In the genomic region with DNA sequence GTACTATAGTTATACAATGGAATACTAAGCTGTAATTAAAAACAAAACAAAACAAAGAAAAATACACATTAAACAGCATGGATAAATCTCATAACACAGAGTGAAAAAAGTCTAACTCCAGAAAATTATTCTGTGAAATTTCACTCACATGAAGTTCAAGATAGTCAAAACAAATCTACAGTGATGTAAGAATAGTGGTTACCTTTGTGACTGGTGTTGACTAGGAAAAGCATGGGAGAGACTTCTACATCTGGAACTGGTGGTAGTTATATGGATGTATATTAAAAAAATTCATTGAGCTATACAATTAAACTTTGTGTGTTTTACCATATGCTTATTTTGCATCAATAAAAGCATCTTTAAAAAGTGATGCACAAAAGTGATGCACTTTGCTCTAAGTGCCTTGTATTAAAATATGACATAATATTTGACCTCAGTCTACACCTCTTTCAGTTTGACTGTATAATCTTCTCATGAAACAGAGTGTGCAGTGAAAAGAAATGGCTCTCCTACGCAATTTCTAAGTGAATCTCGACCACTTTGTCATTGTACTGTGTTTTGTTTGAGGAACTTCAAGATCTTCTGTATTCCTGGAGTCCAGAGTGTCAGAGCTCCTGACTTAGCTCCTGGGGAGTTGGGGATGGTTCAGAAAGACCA, we compare ENCODE assay signal across 13 cellular contexts. TPM values are rescaled to one million over a fixed set of nuclear protein-coding genes. Genes with fewer than 3 reads are reported as not detected.
DNase-seq lines count a peak whose midpoint lies in the region; ATAC-seq and TF ChIP-seq lines count a peak whose summit lies in the region.
"Had no signal": no experiment of that assay in that cellular context is flagged by ENCODE, and none has a peak within 500 bp of the region (broad histone marks: within the 10 kb centered on the region; RNA-seq: fewer than 3 reads in every experiment).

No MANE protein-coding gene starts in this region.

- intact Hi-C loops in gastrocnemius medialis (cut with DNase I; ENCODE audit: low total_unique reads) (no loop called here), mucosa of descending colon (cut with DNase I, micrococcal nuclease) (no loop called here), OCI-LY7 (cut with micrococcal nuclease; ENCODE audit: unreplicated experiment) (no loop called here)

- CTCF ChIA-PET in OCI-LY7 (lab: Charles Lee; ENCODE audit: unreplicated experiment), result no interaction called here

- H3K36me3 Mint-ChIP-seq in activated naive CD4-positive, alpha-beta T cell treated with anti-CD3 and anti-CD28 coated beads, Interleukin-2, amount 50 U/mL, for 24 hours, result peaks cover 40% of the 10 kb centered on the region

- no peaks in the 10 kb centered on the region for H4K20me1 ChIP-seq in OCI-LY7 (ENCODE audit: insufficient read depth, low read length)

- H3K36me3 ChIP-seq in gastrocnemius medialis (no peaks in the 10 kb centered on the region), mucosa of descending colon (ENCODE audit: low read depth) (no peaks in the 10 kb centered on the region), OCI-LY7 (ENCODE audit: insufficient read depth, low read length) (no peaks in the 10 kb centered on the region)
- H3K36me3 ChIP-seq: esophagus muscularis mucosa had no signal

- no peaks in the 10 kb centered on the region for H3K79me2 ChIP-seq in OCI-LY7 (ENCODE audit: insufficient read depth, low read depth, low read length)
- H3K79me2 ChIP-seq: hepatocyte had no signal

- H3K27me3 Mint-ChIP-seq in activated naive CD4-positive, alpha-beta T cell treated with anti-CD3 and anti-CD28 coated beads, Interleukin-2, amount 50 U/mL, for 24 hours, result no peaks in the 10 kb centered on the region

- DNase-seq in activated naive CD4-positive, alpha-beta T cell treated with Interleukin-2 at 50 U/mL for 16 hours, result no peak
- no peak for DNase-seq in gastrocnemius medialis
- DNase-seq in mucosa of descending colon, result no peak
- DNase-seq in RKO (ENCODE audit: low spot score), result no peak
- no peak for DNase-seq in OCI-LY7 (ENCODE audit: low spot score)
- DNase-seq: left colon had no signal

- no peaks in the 10 kb centered on the region for H3K9me3 ChIP-seq in gastrocnemius medialis
- no peaks in the 10 kb centered on the region for H3K9me3 ChIP-seq in mucosa of descending colon
- H3K9me3 ChIP-seq in OCI-LY7 (ENCODE audit: low read length), result no peaks in the 10 kb centered on the region
- H3K9me3 ChIP-seq: esophagus muscularis mucosa had no signal

- in situ Hi-C loops in gastrocnemius medialis (cut with MboI; ENCODE audit: low sequenced_read_pairs in 4 of 4), result no loop called here

- TF ChIP-seq CTCF in gastrocnemius medialis (IDR thresholded peaks at IDR 0.05 in 4 of 5, conservative IDR thresholded peaks at IDR 0.05 in 1 of 5) (no peak), mucosa of descending colon (IDR thresholded peaks at IDR 0.05) (no peak), OCI-LY7 (conservative IDR thresholded peaks at IDR 0.05; ENCODE audit: low read length) (no peak)

- no TSS peak for BruUV-seq in OCI-LY7 (replicated peaks; lab: Mats Ljungman, UMichigan)

- no peaks in the 10 kb centered on the region for H3K9me3 Mint-ChIP-seq in activated naive CD4-positive, alpha-beta T cell treated with anti-CD3 and anti-CD28 coated beads, Interleukin-2, amount 50 U/mL, for 24 hours

- peak overlapping the region; percentile 12 for H3K4me3 Mint-ChIP-seq in activated naive CD4-positive, alpha-beta T cell treated with anti-CD3 and anti-CD28 coated beads, Interleukin-2, amount 50 U/mL, for 24 hours

- ATAC-seq in HG02678 (IDR thresholded peaks at IDR 0.05; ENCODE audit: unreplicated experiment), result peak; percentile 52
- peak; percentile 52 for ATAC-seq in HG03571 (IDR thresholded peaks at IDR 0.05; ENCODE audit: unreplicated experiment)
- no peak for ATAC-seq in gastrocnemius medialis
- ATAC-seq in mucosa of descending colon, result no peak
- ATAC-seq: left colon had no signal

- H3K27ac Mint-ChIP-seq in activated naive CD4-positive, alpha-beta T cell treated with anti-CD3 and anti-CD28 coated beads, Interleukin-2, amount 50 U/mL, for 24 hours, result peak overlapping the region; percentile 19

- H3K27ac ChIP-seq in gastrocnemius medialis, result no peak overlapping the region
- H3K27ac ChIP-seq in OCI-LY7 (ENCODE audit: low read depth, low read length, poor library complexity, severe bottlenecking), result no peak overlapping the region
- H3K27ac ChIP-seq: coronary artery, esophagus muscularis mucosa, hepatocyte had no signal

- H3K4me1 Mint-ChIP-seq in activated naive CD4-positive, alpha-beta T cell treated with anti-CD3 and anti-CD28 coated beads, Interleukin-2, amount 50 U/mL, for 24 hours, result peaks cover 78% of the 10 kb centered on the region

- H3K4me3 ChIP-seq in gastrocnemius medialis, result no peak overlapping the region
- H3K4me3 ChIP-seq in mucosa of descending colon, result no peak overlapping the region
- H3K4me3 ChIP-seq in OCI-LY7 (ENCODE audit: low read depth, low read length, poor library complexity, severe bottlenecking), result no peak overlapping the region
- H3K4me3 ChIP-seq: coronary artery, esophagus muscularis mucosa, hepatocyte had no signal

- TF ChIP-seq POLR2A in gastrocnemius medialis (IDR thresholded peaks at IDR 0.05), result no peak

- H3K4me1 ChIP-seq in gastrocnemius medialis (no peaks in the 10 kb centered on the region), mucosa of descending colon (ENCODE audit: low read depth) (no peaks in the 10 kb centered on the region), OCI-LY7 (ENCODE audit: insufficient read depth, low read length, poor library complexity, severe bottlenecking) (no peaks in the 10 kb centered on the region)
- H3K4me1 ChIP-seq: esophagus muscularis mucosa had no signal

- POLR2A ChIA-PET in OCI-LY7 (lab: Charles Lee), result interaction anchor here (0.7 kb wide), 1 partner anchor 71 kb away, joined by 3 read pairs; no protein-coding TSS in a partner anchor

- no peak overlapping the region for H3K4me2 ChIP-seq in OCI-LY7 (ENCODE audit: low read length)
- H3K4me2 ChIP-seq: hepatocyte had no signal

- no peak overlapping the region for H2AFZ ChIP-seq in OCI-LY7 (ENCODE audit: low read length)
- H2AFZ ChIP-seq: hepatocyte had no signal

- no peaks in the 10 kb centered on the region for H3K9me2 ChIP-seq in OCI-LY7 (ENCODE audit: insufficient read depth, low read length)

- no peaks in the 10 kb centered on the region for H3K27me3 ChIP-seq in gastrocnemius medialis
- H3K27me3 ChIP-seq: esophagus muscularis mucosa, hepatocyte had no signal

RNA-seq across cellular contexts. Expression of a gene that starts 28.0 kb away (rescaled TPM):
- total RNA-seq in gastrocnemius medialis, result 1 to 10 TPM in 1 of 4 donors, under 1 TPM in 2, not detected in 1; 0.31 to 1.0 (median 0.73) TPM
- 1 to 10 TPM; 2.7 to 4.0 (median 3.6) TPM for total RNA-seq in mucosa of descending colon
- not detected in 2 replicates for total RNA-seq in OCI-LY7 (2014; rRNA removed; shearing (Covaris generic))
- total RNA-seq in OCI-LY7 (2022), result not detected in 2 replicates
- total RNA-seq: SK-MEL-5 had no signal

Comparison
In these comparisons a context has a peak if more than half of its experiments do, and no peak if none do; other contexts are left out.
1. ATAC-seq: peak in HG02678 (single experiment) and HG03571 (single experiment); none in gastrocnemius medialis (0 of 2) and mucosa of descending colon (single experiment).